In genomic region chr17:81428945-81429344, GRCh38 we compare ENCODE assay signal across 13 cellular contexts. TPM values are rescaled to one million over a fixed set of nuclear protein-coding genes. Genes with fewer than 3 reads are reported as not detected.
DNase-seq lines count a peak whose midpoint lies in the region; ATAC-seq and TF ChIP-seq lines count a peak whose summit lies in the region.
"Had no signal": no experiment of that assay in that cellular context is flagged by ENCODE, and none has a peak within 500 bp of the region (broad histone marks: within the 10 kb centered on the region; RNA-seq: fewer than 3 reads in every experiment).

No MANE protein-coding gene starts in this region.

- H3K4me2 ChIP-seq in BLaER1 treated with 17β-estradiol and CSF1 and Interleukin-3, amounts not matched to agents 10 nM and 100 nM, result peak overlapping the region; percentile 74 to 99 (median 96)
- H3K4me2 ChIP-seq in Loucy (ENCODE audit: low read depth, low read length, poor library complexity, severe bottlenecking), result peak overlapping the region; percentile 14

- TF ChIP-seq EP300 in gastroesophageal sphincter (IDR thresholded peaks at IDR 0.05), result no peak

- H2AFZ ChIP-seq in Loucy (ENCODE audit: low read length), result no peak overlapping the region

- H3F3A ChIP-seq in Loucy (ENCODE audit: low read depth), result peaks cover 12% of the 10 kb centered on the region

- H3K79me2 ChIP-seq in Loucy (ENCODE audit: insufficient read depth, low read length), result peaks cover 84% of the 10 kb centered on the region

- ATAC-seq in gastroesophageal sphincter (peak; percentile 3), GM18867 (IDR thresholded peaks at IDR 0.05; ENCODE audit: unreplicated experiment) (no peak), GM19397 (IDR thresholded peaks at IDR 0.05; ENCODE audit: unreplicated experiment) (no peak)
- peak; percentile 5 for ATAC-seq in stimulated activated memory B cell treated with anti-CD40 and anti-IgM and Interleukin-4, amounts not matched to agents 10 μg/mL and 1 μg/mL and 100 μg/mL, for 72 hours

- no CpG with 5 or more reads among the region's 19 CpGs for WGBS in gastroesophageal sphincter (ENCODE audit: low coverage in 1 of 2), 2 donors

- H3K27ac ChIP-seq in BLaER1 treated with 17β-estradiol and CSF1 and Interleukin-3, amounts not matched to agents 10 nM and 100 nM, result peak overlapping the region in 8 of 11 experiments; percentile 71 to 96 (median 82); a peak in 17 of 22 replicates
- H3K27ac ChIP-seq in gastroesophageal sphincter, result peak overlapping the region in 3 of 4 donors; percentile 49 to 75 (median 51)

- TF ChIP-seq POLR2A in gastroesophageal sphincter (IDR thresholded peaks at IDR 0.05), result no peak

- H3K9me2 ChIP-seq in Loucy (replicated peaks; ENCODE audit: low read depth, low read length), result no peaks in the 10 kb centered on the region

- H3K9ac ChIP-seq in BLaER1 treated with 17β-estradiol and CSF1 and Interleukin-3, amounts not matched to agents 10 nM and 100 nM, result peak overlapping the region in 8 of 11 experiments; percentile 59 to 87 (median 73); a peak in 17 of 22 replicates
- H3K9ac ChIP-seq in Loucy (ENCODE audit: low read depth, low read length, poor library complexity, severe bottlenecking), result peak overlapping the region; percentile 71

- DNase-seq in mesothelial cell of epicardium (ENCODE audit: low spot score in 2 of 2, unreplicated experiment in 2 of 2), result no peak
- DNase-seq in NCI-H2196 treated with DMSO at 0.1 percent for 48 hours (lab: John Stamatoyannopoulos, UW; ENCODE audit: unreplicated experiment), result no peak
- DNase-seq: activated CD4-positive, alpha-beta T cell treated with anti-CD3 and anti-CD28 coated beads, Interleukin-2, amount 10 ng/mL, durations not matched to agents 7 days and 5 days; KBM-7; NCI-H146; trophoblast cell had no signal

- H3K36me3 ChIP-seq in BLaER1 treated with 17β-estradiol and CSF1 and Interleukin-3, amounts not matched to agents 10 nM and 100 nM, result peaks cover 0 to 4% (median 0%) of the 10 kb centered on the region in 11 experiments; a peak in 4 of 22 replicates
- H3K36me3 ChIP-seq in Loucy (ENCODE audit: insufficient read depth, low read length) (peaks cover 8% of the 10 kb centered on the region; the same call in 1 of the 2 replicates), gastroesophageal sphincter (peaks cover 0 to 8% of the 10 kb centered on the region in 2 donors)

- peaks cover 53 to 74% (median 72%) of the 10 kb centered on the region in 10 experiments for H3K4me1 ChIP-seq in BLaER1 treated with 17β-estradiol and CSF1 and Interleukin-3, amounts not matched to agents 10 nM and 100 nM
- H3K4me1 ChIP-seq in Loucy (ENCODE audit: insufficient read depth, low read length, poor library complexity, severe bottlenecking) (peaks cover 22% of the 10 kb centered on the region), gastroesophageal sphincter (peaks cover 12 to 82% (median 41%) of the 10 kb centered on the region in 3 donors)

- H3K27ac Mint-ChIP-seq in stimulated activated memory B cell treated with anti-CD40 and anti-IgM and Interleukin-4, amounts not matched to agents 10 μg/mL and 1 μg/mL and 100 μg/mL, for 72 hours, result no peak overlapping the region
- no peak overlapping the region for H3K27ac Mint-ChIP-seq in mesothelial cell of epicardium
- H3K27ac Mint-ChIP-seq: activated CD4-positive, alpha-beta T cell treated with anti-CD3 and anti-CD28 coated beads, Interleukin-2, amount 10 ng/mL, durations not matched to agents 7 days and 5 days; CD4-positive, alpha-beta memory T cell had no signal

- H3K36me3 Mint-ChIP-seq in stimulated activated memory B cell treated with anti-CD40 and anti-IgM and Interleukin-4, amounts not matched to agents 10 μg/mL and 1 μg/mL and 100 μg/mL, for 72 hours, result no peaks in the 10 kb centered on the region
- H3K36me3 Mint-ChIP-seq in mesothelial cell of epicardium, result no peaks in the 10 kb centered on the region
- H3K36me3 Mint-ChIP-seq: CD4-positive, alpha-beta memory T cell had no signal

- no peak overlapping the region for H3K4me3 Mint-ChIP-seq in stimulated activated memory B cell treated with anti-CD40 and anti-IgM and Interleukin-4, amounts not matched to agents 10 μg/mL and 1 μg/mL and 100 μg/mL, for 72 hours
- H3K4me3 Mint-ChIP-seq in mesothelial cell of epicardium, result no peak overlapping the region
- H3K4me3 Mint-ChIP-seq: activated CD4-positive, alpha-beta T cell treated with anti-CD3 and anti-CD28 coated beads, Interleukin-2, amount 10 ng/mL, durations not matched to agents 7 days and 5 days had no signal

- peaks cover 9% of the 10 kb centered on the region for H3K4me1 Mint-ChIP-seq in stimulated activated memory B cell treated with anti-CD40 and anti-IgM and Interleukin-4, amounts not matched to agents 10 μg/mL and 1 μg/mL and 100 μg/mL, for 72 hours
- no peaks in the 10 kb centered on the region for H3K4me1 Mint-ChIP-seq in mesothelial cell of epicardium
- H3K4me1 Mint-ChIP-seq: activated CD4-positive, alpha-beta T cell treated with anti-CD3 and anti-CD28 coated beads, Interleukin-2, amount 10 ng/mL, durations not matched to agents 7 days and 5 days had no signal

- H3K27me3 Mint-ChIP-seq in stimulated activated memory B cell treated with anti-CD40 and anti-IgM and Interleukin-4, amounts not matched to agents 10 μg/mL and 1 μg/mL and 100 μg/mL, for 72 hours, result peaks cover 45% of the 10 kb centered on the region
- H3K27me3 Mint-ChIP-seq in mesothelial cell of epicardium (ENCODE audit: low read depth), result no peaks in the 10 kb centered on the region

- peaks cover 15 to 82% (median 68%) of the 10 kb centered on the region in 11 experiments; a peak in 19 of 22 replicates for H4K20me1 ChIP-seq in BLaER1 treated with 17β-estradiol and CSF1 and Interleukin-3, amounts not matched to agents 10 nM and 100 nM
- H4K20me1 ChIP-seq in Loucy (ENCODE audit: insufficient read depth, low read length, poor library complexity, severe bottlenecking), result peaks cover 20% of the 10 kb centered on the region

- peak overlapping the region in 7 of 10 experiments; percentile 29 to 60 (median 48); a peak in 12 of 20 replicates for H3K4me3 ChIP-seq in BLaER1 treated with 17β-estradiol and CSF1 and Interleukin-3, amounts not matched to agents 10 nM and 100 nM
- peak overlapping the region; percentile 25 for H3K4me3 ChIP-seq in Loucy (ENCODE audit: low read length, poor library complexity, severe bottlenecking)
- H3K4me3 ChIP-seq in gastroesophageal sphincter, result peak overlapping the region in 1 of 2 donors; percentile 34

- peaks cover 0 to 20% (median 8%) of the 10 kb centered on the region in 11 experiments; a peak in 9 of 22 replicates for H3K9me3 ChIP-seq in BLaER1 treated with 17β-estradiol and CSF1 and Interleukin-3, amounts not matched to agents 10 nM and 100 nM (replicated peaks in 1 of 11)
- H3K9me3 ChIP-seq in Loucy (ENCODE audit: insufficient read depth, low read depth, low read length), result no peaks in the 10 kb centered on the region
- H3K9me3 ChIP-seq in gastroesophageal sphincter, result no peaks in the 10 kb centered on the region

- TF ChIP-seq CTCF in Loucy (conservative IDR thresholded peaks at IDR 0.05; ENCODE audit: low read length) (no peak), gastroesophageal sphincter (IDR thresholded peaks at IDR 0.05) (no peak), mesothelial cell of epicardium (IDR thresholded peaks at IDR 0.05; ENCODE audit: unreplicated experiment) (no peak)

- H3K9me3 Mint-ChIP-seq in stimulated activated memory B cell treated with anti-CD40 and anti-IgM and Interleukin-4, amounts not matched to agents 10 μg/mL and 1 μg/mL and 100 μg/mL, for 72 hours, result no peaks in the 10 kb centered on the region
- no peaks in the 10 kb centered on the region for H3K9me3 Mint-ChIP-seq in mesothelial cell of epicardium
- H3K9me3 Mint-ChIP-seq: activated CD4-positive, alpha-beta T cell treated with anti-CD3 and anti-CD28 coated beads, Interleukin-2, amount 10 ng/mL, durations not matched to agents 7 days and 5 days; CD4-positive, alpha-beta memory T cell had no signal

- peaks cover 0 to 48% (median 0%) of the 10 kb centered on the region in 11 experiments; a peak in 4 of 22 replicates for H3K27me3 ChIP-seq in BLaER1 treated with 17β-estradiol and CSF1 and Interleukin-3, amounts not matched to agents 10 nM and 100 nM
- H3K27me3 ChIP-seq in Loucy (ENCODE audit: insufficient read depth, low read length, poor library complexity, severe bottlenecking), result no peaks in the 10 kb centered on the region
- no peaks in the 10 kb centered on the region for H3K27me3 ChIP-seq in gastroesophageal sphincter

RNA-seq across cellular contexts. Expression of gene BAHCC1, which starts 33.7 kb away (rescaled TPM):
- total RNA-seq in gastroesophageal sphincter (10 to 100 TPM; 17.5 to 34.3 (median 19.5) TPM), mesothelial cell of epicardium (34.9 to 36.4 TPM (median 35.1 TPM) in 3 replicates)
- total RNA-seq: activated CD4-positive, alpha-beta T cell treated with anti-CD3 and anti-CD28 coated beads, Interleukin-2, amount 10 ng/mL, durations not matched to agents 7 days and 5 days; CD4-positive, alpha-beta memory T cell had no signal

Comparison
In these comparisons a context has a peak if more than half of its experiments do, and no peak if none do; other contexts are left out.
1. ATAC-seq: peak in gastroesophageal sphincter (single experiment) and stimulated activated memory B cell treated with anti-CD40 and anti-IgM and Interleukin-4, amounts not matched to agents 10 μg/mL and 1 μg/mL and 100 μg/mL, for 72 hours (single experiment); none in GM18867 (single experiment) and GM19397 (single experiment).